11 cellular contexts compared by ENCODE assay signal in the genomic region with DNA sequence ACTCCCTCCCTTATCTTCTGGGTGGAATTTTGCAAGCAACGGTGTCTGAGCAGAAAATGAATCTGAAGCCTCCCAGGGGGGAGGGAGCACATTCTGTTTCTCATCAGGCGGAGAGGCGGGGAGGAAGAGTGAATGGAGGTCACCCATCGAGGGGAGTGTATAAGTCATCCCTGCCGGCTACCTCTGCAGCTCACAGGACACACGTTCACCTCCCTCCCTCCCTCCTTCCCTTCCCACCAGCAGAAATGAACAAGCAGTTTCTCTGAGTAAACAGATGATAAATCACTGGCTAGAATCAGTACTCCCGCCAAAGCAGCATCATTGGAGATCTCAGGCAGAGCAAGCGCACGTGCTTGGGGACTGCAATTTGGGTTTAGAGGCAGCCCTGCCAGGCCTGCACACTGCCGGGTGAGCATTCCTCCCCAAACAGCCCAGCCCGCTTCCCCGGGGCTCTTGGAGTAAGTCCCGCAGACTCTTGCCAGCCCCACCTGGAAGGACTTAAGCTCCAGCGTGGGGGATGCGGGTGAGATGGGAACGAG. TPM values are rescaled to one million over a fixed set of nuclear protein-coding genes. Genes with fewer than 3 reads are reported as not detected.
DNase-seq lines count a peak whose midpoint lies in the region; ATAC-seq and TF ChIP-seq lines count a peak whose summit lies in the region.
"Had no signal": no experiment of that assay in that cellular context is flagged by ENCODE, and none has a peak within 500 bp of the region (broad histone marks: within the 10 kb centered on the region; RNA-seq: fewer than 3 reads in every experiment).

No MANE protein-coding gene starts in this region.

- no peak overlapping the region for H3K4me3 ChIP-seq in SK-N-SH (ENCODE audit: low read depth in 2 of 2, low read length in 1 of 2)

- 0 out of 2 replicates have a peak, but pooled peaks have one; percentile 11 for TF ChIP-seq RAD21 in SK-N-SH (IDR thresholded peaks at IDR 0.05; ENCODE audit: low read length)

- H4K20me1 ChIP-seq in SK-N-SH (ENCODE audit: insufficient read depth): no peaks in the 10 kb centered on the region

- TF ChIP-seq EP300 in SK-N-SH (IDR thresholded peaks at IDR 0.05; ENCODE audit: borderline replicate concordance in 1 of 2, low read depth in 1 of 2, low read length in 1 of 2): no peak

- H3K9me2 ChIP-seq in SK-N-SH: no peaks in the 10 kb centered on the region

- no peaks in the 10 kb centered on the region for H3K79me2 ChIP-seq in SK-N-SH (ENCODE audit: insufficient read depth)

- 37% methylated on average over 15 of the region's 16 CpGs for WGBS in SK-N-SH (ENCODE audit: low lambda C conversion rate)

- intact Hi-C loops in left ventricle myocardium superior (cut with micrococcal nuclease): loop anchor here (5.0 to 10.0 kb wide), 2 partner anchors 178 to 526 kb away; partner anchors contain the start of gene HES1

- peak; percentile 26 for ATAC-seq in left ventricle myocardium superior
- ATAC-seq in GM21576 (IDR thresholded peaks at IDR 0.05; ENCODE audit: unreplicated experiment): no peak

- H3K9ac ChIP-seq in SK-N-SH: no peak overlapping the region

- POLR2A ChIA-PET in SK-N-SH (lab: Yijun Ruan, JAX): interaction anchor here (0.7 to 2.1 kb wide), 5 partner anchors 10 to 174 kb away, joined by 3 to 6 read pairs (median 4); no protein-coding TSS in a partner anchor

- peaks cover 26% of the 10 kb centered on the region for H3K27me3 ChIP-seq in SK-N-SH (ENCODE audit: insufficient read depth)

- in situ Hi-C loops in GM13976 (cut with MboI; ENCODE audit: low sequenced_read_pairs, unreplicated experiment): loop anchor here (10.0 to 25.0 kb wide), 3 partner anchors 178 to 651 kb away; partner anchors contain the start of gene HES1

- no peak overlapping the region for H2AFZ ChIP-seq in SK-N-SH (ENCODE audit: low read depth)

- DNase-seq in NCI-H1105 treated with DMSO at 0.1 percent for 48 hours (lab: John Stamatoyannopoulos, UW): peak; percentile 29
- DNase-seq in NCI-H1105 (lab: John Stamatoyannopoulos, UW): no peak
- no peak for DNase-seq in SK-N-SH
- DNase-seq in left ventricle myocardium superior: peak; percentile 63
- peak; percentile 30 for DNase-seq in stromal cell of bone marrow (ENCODE audit: low read depth)
- DNase-seq in GM13976 (ENCODE audit: low spot score): no peak
- no peak for DNase-seq in activated CD8-positive, alpha-beta memory T cell treated with anti-CD3 and anti-CD28 coated beads, Interleukin-2, amount 50 U/mL, for 48 hours
- DNase-seq: activated CD4-positive, CD25-positive, alpha-beta regulatory T cell; KG1 had no signal

- peaks cover 3% of the 10 kb centered on the region for H3F3A ChIP-seq in SK-N-SH (replicated peaks; ENCODE audit: insufficient read depth)

- TF ChIP-seq CTCF in SK-N-SH (IDR thresholded peaks at IDR 0.05) (no peak), GM13976 (IDR thresholded peaks at IDR 0.05; ENCODE audit: borderline replicate concordance, control extremely low read depth, extremely low read depth, insufficient read depth, missing control alignments) (no peak)

- H3K4me2 ChIP-seq in SK-N-SH: 0 out of 2 replicates have a peak overlapping the region, but pooled peaks have one; percentile 28

- peaks cover 8 to 34% of the 10 kb centered on the region in 2 experiments; a peak in 3 of 4 replicates for H3K4me1 ChIP-seq in SK-N-SH (ENCODE audit: control insufficient read depth in 1 of 2, insufficient read depth in 2 of 2, low read depth in 1 of 2, low read length in 1 of 2)

- CTCF ChIA-PET in SK-N-SH (lab: Yijun Ruan, JAX): interaction anchor here (0.6 to 13.4 kb wide), 18 partner anchors 8 to 646 kb away, joined by 3 to 246 read pairs (median 4); no protein-coding TSS in a partner anchor

- no peaks in the 10 kb centered on the region for H3K9me3 ChIP-seq in SK-N-SH

- peak overlapping the region in 1 of 2 experiments; percentile 1; a peak in 1 of 4 replicates for H3K27ac ChIP-seq in SK-N-SH (ENCODE audit: low read depth in 2 of 2, low read length in 1 of 2)

- H3K36me3 ChIP-seq in SK-N-SH (replicated peaks in 1 of 2; ENCODE audit: control insufficient read depth in 1 of 2, insufficient read depth in 2 of 2, low read length in 1 of 2): no peaks in the 10 kb centered on the region

TF ChIP-seq in SK-N-SH, 30 proteins besides CTCF, POLR2A, EP300 and RAD21:
- TF ChIP-seq TAF1 (IDR thresholded peaks at IDR 0.05; ENCODE audit: borderline replicate concordance, low read depth, low read length) (no peak), SMC3 (IDR thresholded peaks at IDR 0.05; ENCODE audit: low read depth, low read length) (0 out of 2 replicates have a peak, but pooled peaks have one; percentile 3), MXI1 (IDR thresholded peaks at IDR 0.05; ENCODE audit: low read depth, low read length) (peak; percentile 73; the same call in 1 of the 2 replicates)

RNA-seq across cellular contexts. Expression of gene CPN2, which starts 38.3 kb away (rescaled TPM):
- polyA plus RNA-seq in SK-N-SH (2012; rRNA removed): not detected in 2 replicates
- not detected in 2 replicates for polyA plus RNA-seq in SK-N-SH (2012; cell fraction: cytosol; rRNA removed)
- polyA plus RNA-seq in SK-N-SH (2012; cell fraction: nucleus; rRNA removed): not detected in 2 replicates
- 0.40 TPM for total RNA-seq in left ventricle myocardium superior
- total RNA-seq: skeletal muscle tissue had no signal

RNA-seq across cellular contexts. Expression of gene LRRC15, which starts 56.7 kb away (rescaled TPM):
- polyA plus RNA-seq in SK-N-SH (2012; rRNA removed): 0.02 and 0.03 TPM in 2 replicates
- polyA plus RNA-seq in SK-N-SH (2012; cell fraction: cytosol; rRNA removed): 0.01 and 0.03 TPM in 2 replicates
- polyA plus RNA-seq in SK-N-SH (2012; cell fraction: nucleus; rRNA removed): 0.04 and 0.05 TPM in 2 replicates
- total RNA-seq in left ventricle myocardium superior: 0.42 TPM

Comparison
In these comparisons a context has a peak if more than half of its experiments do, and no peak if none do; other contexts are left out.
1. DNase-seq: peak in NCI-H1105 treated with DMSO at 0.1 percent for 48 hours (single experiment), left ventricle myocardium superior (single experiment) and stromal cell of bone marrow (single experiment); none in NCI-H1105 (single experiment), SK-N-SH (single experiment), GM13976 (single experiment) and activated CD8-positive, alpha-beta memory T cell treated with anti-CD3 and anti-CD28 coated beads, Interleukin-2, amount 50 U/mL, for 48 hours (single experiment).